Comparison of ENCODE assay signal across 11 cellular contexts in the genomic region with DNA sequence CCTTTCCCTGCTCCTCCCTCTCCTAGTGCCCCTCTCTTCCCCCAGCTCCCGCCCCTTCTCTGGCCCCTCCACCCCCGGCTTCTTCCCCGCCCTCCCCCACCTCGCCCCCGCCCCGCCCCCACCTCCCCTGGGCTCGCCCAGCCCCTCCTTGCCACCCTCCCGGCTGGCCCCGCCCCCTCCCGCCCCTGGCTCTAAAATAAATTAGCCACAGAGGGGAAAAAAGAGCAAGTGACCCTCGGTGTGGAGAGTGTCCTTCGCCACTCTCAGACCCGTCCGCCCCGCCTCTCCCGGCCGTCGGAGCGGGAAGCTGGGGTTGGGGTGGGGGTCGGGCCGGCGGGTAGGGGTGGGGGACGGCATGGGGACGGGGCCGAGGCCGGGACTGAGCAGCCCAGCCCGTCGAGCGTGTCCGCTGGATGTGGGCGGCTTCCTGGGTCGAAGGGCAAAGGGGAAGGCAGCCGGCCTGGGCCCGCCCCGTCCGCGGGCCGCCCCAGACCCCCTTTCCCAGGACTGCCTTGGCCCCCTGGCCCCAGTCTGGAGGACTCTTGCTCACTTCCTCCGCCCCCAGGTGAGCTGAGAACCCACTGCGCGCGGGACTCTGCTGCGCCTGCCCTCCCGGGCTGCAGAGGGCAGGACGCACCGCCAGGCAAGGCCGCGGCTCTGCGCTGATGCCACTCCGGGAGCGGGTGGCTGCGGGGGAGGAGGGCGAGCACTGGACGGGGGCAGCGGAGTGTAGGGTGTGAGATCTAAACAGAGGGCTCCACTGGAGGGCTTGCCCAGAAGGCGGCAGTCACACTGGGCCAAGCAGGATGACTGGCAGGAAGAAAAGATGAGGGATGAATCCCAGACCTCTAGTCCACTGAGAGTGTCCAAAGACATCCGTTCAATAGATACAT. TPM values are rescaled to one million over a fixed set of nuclear protein-coding genes. Genes with fewer than 3 reads are reported as not detected.
DNase-seq lines count a peak whose midpoint lies in the region; ATAC-seq and TF ChIP-seq lines count a peak whose summit lies in the region.
"Had no signal": no experiment of that assay in that cellular context is flagged by ENCODE, and none has a peak within 500 bp of the region (broad histone marks: within the 10 kb centered on the region; RNA-seq: fewer than 3 reads in every experiment).

No MANE protein-coding gene starts in this region.

- no peak overlapping the region for H4K8ac ChIP-seq in neuronal stem cell (ENCODE audit: low read depth, low read length)

- H3K27me3 ChIP-seq in left ventricle myocardium inferior (ENCODE audit: low read depth) (peaks cover 51% of the 10 kb centered on the region), hepatocyte (no peaks in the 10 kb centered on the region), neuronal stem cell (ENCODE audit: control insufficient read depth in 3 of 3, insufficient read depth in 3 of 3, low read depth in 1 of 3, low read length in 3 of 3) (no peaks in the 10 kb centered on the region)

- H3K14ac ChIP-seq in neuronal stem cell (ENCODE audit: low read length), result no peak overlapping the region

- H3K4me2 ChIP-seq in hepatocyte, result peak overlapping the region; percentile 96
- H3K4me2 ChIP-seq in neuronal stem cell (ENCODE audit: insufficient read depth, low read length, poor library complexity, severe bottlenecking), result peak overlapping the region; percentile 62

- H3K9me3 ChIP-seq in left ventricle myocardium inferior (replicated peaks), result no peaks in the 10 kb centered on the region
- no peaks in the 10 kb centered on the region for H3K9me3 ChIP-seq in hepatocyte (ENCODE audit: low read depth)
- no peaks in the 10 kb centered on the region for H3K9me3 ChIP-seq in neuronal stem cell (replicated peaks in 1 of 2; ENCODE audit: control insufficient read depth in 2 of 2, insufficient read depth in 1 of 2, low read depth in 1 of 2, low read length in 2 of 2)

- H2AK5ac ChIP-seq in neuronal stem cell (ENCODE audit: low read depth, low read length), result peak overlapping the region; percentile 17

- peaks cover 15% of the 10 kb centered on the region for H3K79me2 ChIP-seq in hepatocyte

- H4K91ac ChIP-seq in neuronal stem cell (ENCODE audit: low read depth, low read length, poor library complexity), result peak overlapping the region; percentile 59

- WGBS in hepatocyte (ENCODE audit: low lambda C conversion rate, missing lambda C conversion rate), result 22% methylated on average over 14 of the region's 57 CpGs
- no CpG with 5 or more reads among the region's 57 CpGs for WGBS in neuronal stem cell (ENCODE audit: extremely low coverage in 2 of 2, insufficient read length in 2 of 2, insufficient replicate concordance in 1 of 2), 2 donors

- H3K79me1 ChIP-seq in neuronal stem cell (ENCODE audit: low read depth, low read length), result peaks cover 11% of the 10 kb centered on the region

- peak overlapping the region; percentile 51 for H2BK120ac ChIP-seq in neuronal stem cell (ENCODE audit: low read depth, low read length)

- H2BK5ac ChIP-seq in neuronal stem cell (ENCODE audit: low read length), result peak overlapping the region; percentile 91

- H2BK12ac ChIP-seq in neuronal stem cell (ENCODE audit: low read length), result peak overlapping the region; percentile 77

- DNase-seq in left ventricle myocardium inferior (no peak), left ventricle myocardium superior (no peak), hepatocyte (ENCODE audit: low spot score) (peak; percentile 70), neuronal stem cell (ENCODE audit: low spot score) (peak; percentile 74), DMS114 treated with DMSO at 0.1 percent for 48 hours (lab: John Stamatoyannopoulos, UW; ENCODE audit: unreplicated experiment) (no peak), NCI-H2029 (lab: John Stamatoyannopoulos, UW) (no peak)
- no peak for DNase-seq in central memory CD4-positive, alpha-beta T cell
- DNase-seq: activated effector memory CD4-positive, alpha-beta T cell treated with anti-CD3 and anti-CD28 coated beads, Interleukin-2, amount 50 U/mL, for 16 hours; effector CD4-positive, alpha-beta T cell; NCI-H187 had no signal

- peak overlapping the region; percentile 85 for H3K9ac ChIP-seq in neuronal stem cell (ENCODE audit: low read depth, low read length, poor library complexity)

- H3K4me3 ChIP-seq in left ventricle myocardium inferior, result peak overlapping the region; percentile 75
- H3K4me3 ChIP-seq in hepatocyte, result peak overlapping the region; percentile 42
- H3K4me3 ChIP-seq in neuronal stem cell (ENCODE audit: low read length in 2 of 2), result peak overlapping the region; percentile 71 to 80

- H3K36me3 ChIP-seq in left ventricle myocardium inferior, result no peaks in the 10 kb centered on the region
- H3K36me3 ChIP-seq in hepatocyte (replicated peaks; ENCODE audit: insufficient read depth, low read depth), result no peaks in the 10 kb centered on the region
- peaks cover 4 to 41% of the 10 kb centered on the region in 2 donors for H3K36me3 ChIP-seq in neuronal stem cell (replicated peaks in 1 of 2; ENCODE audit: control insufficient read depth in 2 of 2, insufficient read depth in 2 of 2, low read length in 2 of 2)

- H2BK15ac ChIP-seq in neuronal stem cell (ENCODE audit: low read length), result peak overlapping the region; percentile 0

- H3K18ac ChIP-seq in neuronal stem cell (ENCODE audit: low read length), result peak overlapping the region; percentile 95

- peaks cover 58% of the 10 kb centered on the region for H3K4me1 ChIP-seq in left ventricle myocardium inferior
- H3K4me1 ChIP-seq in hepatocyte (ENCODE audit: insufficient read depth), result peaks cover 20% of the 10 kb centered on the region
- H3K4me1 ChIP-seq in neuronal stem cell (ENCODE audit: control insufficient read depth in 2 of 2, insufficient read depth in 1 of 2, low read depth in 1 of 2, low read length in 2 of 2), result peaks cover 24 to 31% of the 10 kb centered on the region in 2 donors

- ATAC-seq in left ventricle myocardium superior (no peak), esophagus mucosa (no peak)

- peak overlapping the region; percentile 74 for H2AFZ ChIP-seq in hepatocyte
- H2AFZ ChIP-seq in neuronal stem cell (ENCODE audit: low read length), result peak overlapping the region; percentile 76

- H4K20me1 ChIP-seq in hepatocyte (ENCODE audit: insufficient read depth, poor library complexity, severe bottlenecking), result peaks cover 5% of the 10 kb centered on the region

- no peak for TF ChIP-seq CTCF in left ventricle myocardium inferior (IDR thresholded peaks at IDR 0.05; ENCODE audit: borderline replicate concordance)
- TF ChIP-seq CTCF in hepatocyte (IDR thresholded peaks at IDR 0.05; ENCODE audit: poor library complexity), result peak; percentile 32

- peak overlapping the region; percentile 35 for H3K23ac ChIP-seq in neuronal stem cell (ENCODE audit: low read depth, low read length, poor library complexity)

- H3K4ac ChIP-seq in neuronal stem cell (ENCODE audit: low read length), result no peak overlapping the region

- H3K9me2 ChIP-seq in hepatocyte (replicated peaks; ENCODE audit: insufficient read depth), result no peaks in the 10 kb centered on the region

- intact Hi-C loops in left ventricle myocardium inferior (cut with micrococcal nuclease) (no loop called here), left ventricle myocardium superior (cut with micrococcal nuclease) (no loop called here)

- peak overlapping the region; percentile 80 for H3K27ac ChIP-seq in left ventricle myocardium inferior (replicated peaks)
- H3K27ac ChIP-seq in hepatocyte, result peak overlapping the region; percentile 78
- H3K27ac ChIP-seq in neuronal stem cell (replicated peaks; ENCODE audit: low read length), result peak overlapping the region; percentile 70

RNA-seq across cellular contexts. Expression of a gene that starts 0.6 kb away (rescaled TPM):
- total RNA-seq in left ventricle myocardium inferior, result 0.30 TPM
- 0.35 TPM for total RNA-seq in left ventricle myocardium superior
- 2.1 and 3.2 TPM in 2 replicates for total RNA-seq in hepatocyte
- polyA plus RNA-seq in hepatocyte, result 1.1 and 1.9 TPM in 2 replicates
- 28.1 TPM for polyA plus RNA-seq in neuronal stem cell (2013, experiment 1 of 2)
- 28.7 TPM for polyA plus RNA-seq in neuronal stem cell (2013, experiment 2 of 2)
- 0.16 TPM for total RNA-seq in esophagus mucosa

RNA-seq across cellular contexts. Expression of a gene that starts 38.8 kb away (rescaled TPM):
- not detected for total RNA-seq in left ventricle myocardium inferior
- not detected for total RNA-seq in left ventricle myocardium superior
- not detected in 2 replicates for total RNA-seq in hepatocyte
- polyA plus RNA-seq in hepatocyte, result 0.12 and 0.29 TPM in 2 replicates
- 0.29 TPM for polyA plus RNA-seq in neuronal stem cell (2013, experiment 1 of 2)
- polyA plus RNA-seq in neuronal stem cell (2013, experiment 2 of 2), result 0.32 TPM
- not detected for total RNA-seq in esophagus mucosa

RNA-seq across cellular contexts. Expression of a gene that starts 58.2 kb away (rescaled TPM):
- 36.9 TPM for total RNA-seq in left ventricle myocardium inferior
- 31.7 TPM for total RNA-seq in left ventricle myocardium superior
- total RNA-seq in hepatocyte, result 4.6 and 11.6 TPM in 2 replicates
- 1.4 and 2.4 TPM in 2 replicates for polyA plus RNA-seq in hepatocyte
- 0.21 TPM for polyA plus RNA-seq in neuronal stem cell (2013, experiment 1 of 2)
- polyA plus RNA-seq in neuronal stem cell (2013, experiment 2 of 2), result 0.24 TPM
- 4.9 TPM for total RNA-seq in esophagus mucosa

Comparison
In these comparisons a context has a peak if more than half of its experiments do, and no peak if none do; other contexts are left out.
1. DNase-seq: peak in hepatocyte (single experiment) and neuronal stem cell (single experiment); none in left ventricle myocardium inferior (single experiment), left ventricle myocardium superior (single experiment), DMS114 treated with DMSO at 0.1 percent for 48 hours (single experiment), central memory CD4-positive, alpha-beta T cell (single experiment) and NCI-H2029 (single experiment).
2. Peak in every context shown above with its lines, with median percentiles within 50 percentile points of each other: H3K27ac ChIP-seq and H3K4me3 ChIP-seq.